In the genomic region with DNA sequence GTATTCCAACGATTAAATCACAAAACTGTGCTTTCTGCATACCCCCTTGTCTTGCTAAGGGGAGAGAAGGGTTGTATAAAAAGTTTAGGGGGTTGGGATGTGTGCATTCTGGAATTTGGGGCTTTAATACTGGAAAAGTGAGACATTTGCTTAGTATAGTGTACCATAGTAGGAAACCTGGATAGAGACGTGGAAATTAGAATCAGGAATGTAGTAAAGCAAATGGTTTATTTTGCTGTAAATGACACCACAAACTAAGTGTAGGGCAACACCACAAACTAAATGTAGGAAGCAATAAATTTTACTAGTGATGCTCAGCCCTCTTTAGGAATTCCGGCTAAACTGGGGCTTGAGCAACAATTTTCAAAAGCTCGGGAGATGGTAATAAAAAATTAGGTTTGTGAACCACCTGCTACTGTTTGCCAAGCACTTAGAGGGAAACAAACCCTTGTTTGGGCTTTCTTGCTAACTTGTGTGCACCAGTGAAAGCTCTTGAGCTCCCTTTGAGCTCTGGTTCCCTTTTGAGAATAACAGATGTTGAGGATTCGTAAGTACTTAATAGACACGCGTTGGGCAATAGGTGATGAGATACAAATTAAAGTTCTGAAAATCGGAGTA, we compare ENCODE assay signal across 1 cellular context.
TF ChIP-seq lines count a peak whose summit lies in the region.

No MANE protein-coding gene starts in this region.

TF ChIP-seq in K562, 482 proteins besides CTCF, POLR2A, EP300 and RAD21 (continued from another document):
- TF ChIP-seq, protein P1, sequence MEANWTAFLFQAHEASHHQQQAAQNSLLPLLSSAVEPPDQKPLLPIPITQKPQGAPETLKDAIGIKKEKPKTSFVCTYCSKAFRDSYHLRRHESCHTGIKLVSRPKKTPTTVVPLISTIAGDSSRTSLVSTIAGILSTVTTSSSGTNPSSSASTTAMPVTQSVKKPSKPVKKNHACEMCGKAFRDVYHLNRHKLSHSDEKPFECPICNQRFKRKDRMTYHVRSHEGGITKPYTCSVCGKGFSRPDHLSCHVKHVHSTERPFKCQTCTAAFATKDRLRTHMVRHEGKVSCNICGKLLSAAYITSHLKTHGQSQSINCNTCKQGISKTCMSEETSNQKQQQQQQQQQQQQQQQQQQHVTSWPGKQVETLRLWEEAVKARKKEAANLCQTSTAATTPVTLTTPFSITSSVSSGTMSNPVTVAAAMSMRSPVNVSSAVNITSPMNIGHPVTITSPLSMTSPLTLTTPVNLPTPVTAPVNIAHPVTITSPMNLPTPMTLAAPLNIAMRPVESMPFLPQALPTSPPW (CRISPR knock-in tag; IDR thresholded peaks at IDR 0.05), result no peak
- TF ChIP-seq, protein P2, sequence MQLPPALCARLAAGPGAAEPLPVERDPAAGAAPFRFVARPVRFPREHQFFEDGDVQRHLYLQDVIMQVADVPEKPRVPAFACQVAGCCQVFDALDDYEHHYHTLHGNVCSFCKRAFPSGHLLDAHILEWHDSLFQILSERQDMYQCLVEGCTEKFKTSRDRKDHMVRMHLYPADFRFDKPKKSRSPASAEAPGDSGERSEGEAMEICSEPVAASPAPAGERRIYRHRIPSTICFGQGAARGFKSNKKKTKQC (CRISPR knock-in tag; IDR thresholded peaks at IDR 0.05), result no peak
- TF ChIP-seq, protein P3, sequence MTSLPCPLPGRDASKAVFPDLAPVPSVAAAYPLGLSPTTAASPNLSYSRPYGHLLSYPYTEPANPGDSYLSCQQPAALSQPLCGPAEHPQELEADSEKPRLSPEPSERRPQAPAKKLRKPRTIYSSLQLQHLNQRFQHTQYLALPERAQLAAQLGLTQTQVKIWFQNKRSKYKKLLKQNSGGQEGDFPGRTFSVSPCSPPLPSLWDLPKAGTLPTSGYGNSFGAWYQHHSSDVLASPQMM (CRISPR knock-in tag; IDR thresholded peaks at IDR 0.05), result no peak
- TF ChIP-seq BCL6 (CRISPR knock-in tag; IDR thresholded peaks at IDR 0.05), result no peak
- TF ChIP-seq CHD4 (IDR thresholded peaks at IDR 0.05; ENCODE audit: insufficient read depth, insufficient replicate concordance, low read depth, low read length, poor library complexity, severe bottlenecking), result no peak
- no peak for TF ChIP-seq ZNF165 (CRISPR knock-in tag; IDR thresholded peaks at IDR 0.05; ENCODE audit: borderline replicate concordance)
- no peak for TF ChIP-seq ZNF212 (CRISPR knock-in tag; IDR thresholded peaks at IDR 0.05)
- no peak for TF ChIP-seq TEAD1 (CRISPR knock-in tag; IDR thresholded peaks at IDR 0.05)
- TF ChIP-seq MYC (IDR thresholded peaks at IDR 0.05; ENCODE audit: low read depth, low read length), result no peak
- no peak for TF ChIP-seq MYC (CRISPR knock-in tag; IDR thresholded peaks at IDR 0.05; ENCODE audit: borderline replicate concordance, low read depth)
- TF ChIP-seq ZNF263 (CRISPR knock-in tag; IDR thresholded peaks at IDR 0.05; ENCODE audit: borderline replicate concordance), result no peak
- no peak for TF ChIP-seq ZNF175 (CRISPR knock-in tag; IDR thresholded peaks at IDR 0.05; ENCODE audit: low read depth)
- TF ChIP-seq BRD4 (IDR thresholded peaks at IDR 0.05), result no peak
- TF ChIP-seq, protein P4, sequence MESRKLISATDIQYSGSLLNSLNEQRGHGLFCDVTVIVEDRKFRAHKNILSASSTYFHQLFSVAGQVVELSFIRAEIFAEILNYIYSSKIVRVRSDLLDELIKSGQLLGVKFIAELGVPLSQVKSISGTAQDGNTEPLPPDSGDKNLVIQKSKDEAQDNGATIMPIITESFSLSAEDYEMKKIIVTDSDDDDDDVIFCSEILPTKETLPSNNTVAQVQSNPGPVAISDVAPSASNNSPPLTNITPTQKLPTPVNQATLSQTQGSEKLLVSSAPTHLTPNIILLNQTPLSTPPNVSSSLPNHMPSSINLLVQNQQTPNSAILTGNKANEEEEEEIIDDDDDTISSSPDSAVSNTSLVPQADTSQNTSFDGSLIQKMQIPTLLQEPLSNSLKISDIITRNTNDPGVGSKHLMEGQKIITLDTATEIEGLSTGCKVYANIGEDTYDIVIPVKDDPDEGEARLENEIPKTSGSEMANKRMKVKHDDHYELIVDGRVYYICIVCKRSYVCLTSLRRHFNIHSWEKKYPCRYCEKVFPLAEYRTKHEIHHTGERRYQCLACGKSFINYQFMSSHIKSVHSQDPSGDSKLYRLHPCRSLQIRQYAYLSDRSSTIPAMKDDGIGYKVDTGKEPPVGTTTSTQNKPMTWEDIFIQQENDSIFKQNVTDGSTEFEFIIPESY (CRISPR knock-in tag; IDR thresholded peaks at IDR 0.05), result no peak
- no peak for TF ChIP-seq XRCC4 (IDR thresholded peaks at IDR 0.05; ENCODE audit: extremely low read depth, insufficient read depth, insufficient read length)
- TF ChIP-seq MYNN (IDR thresholded peaks at IDR 0.05), result 0 out of 2 replicates have a peak, but pooled peaks have one; percentile 11
- TF ChIP-seq MYNN (CRISPR knock-in tag; IDR thresholded peaks at IDR 0.05), result no peak
- no peak for TF ChIP-seq ZNF41 (CRISPR knock-in tag; conservative IDR thresholded peaks at IDR 0.05)
- TF ChIP-seq RBM22 (IDR thresholded peaks at IDR 0.05; ENCODE audit: low read depth, low read length, poor library complexity, severe bottlenecking), result peak; percentile 24
- no peak for TF ChIP-seq ZBTB1 (CRISPR knock-in tag; IDR thresholded peaks at IDR 0.05; ENCODE audit: borderline replicate concordance, low read depth)
- TF ChIP-seq, protein P5, sequence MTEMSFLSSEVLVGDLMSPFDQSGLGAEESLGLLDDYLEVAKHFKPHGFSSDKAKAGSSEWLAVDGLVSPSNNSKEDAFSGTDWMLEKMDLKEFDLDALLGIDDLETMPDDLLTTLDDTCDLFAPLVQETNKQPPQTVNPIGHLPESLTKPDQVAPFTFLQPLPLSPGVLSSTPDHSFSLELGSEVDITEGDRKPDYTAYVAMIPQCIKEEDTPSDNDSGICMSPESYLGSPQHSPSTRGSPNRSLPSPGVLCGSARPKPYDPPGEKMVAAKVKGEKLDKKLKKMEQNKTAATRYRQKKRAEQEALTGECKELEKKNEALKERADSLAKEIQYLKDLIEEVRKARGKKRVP (CRISPR knock-in tag; IDR thresholded peaks at IDR 0.05), result no peak
- TF ChIP-seq, protein P6, sequence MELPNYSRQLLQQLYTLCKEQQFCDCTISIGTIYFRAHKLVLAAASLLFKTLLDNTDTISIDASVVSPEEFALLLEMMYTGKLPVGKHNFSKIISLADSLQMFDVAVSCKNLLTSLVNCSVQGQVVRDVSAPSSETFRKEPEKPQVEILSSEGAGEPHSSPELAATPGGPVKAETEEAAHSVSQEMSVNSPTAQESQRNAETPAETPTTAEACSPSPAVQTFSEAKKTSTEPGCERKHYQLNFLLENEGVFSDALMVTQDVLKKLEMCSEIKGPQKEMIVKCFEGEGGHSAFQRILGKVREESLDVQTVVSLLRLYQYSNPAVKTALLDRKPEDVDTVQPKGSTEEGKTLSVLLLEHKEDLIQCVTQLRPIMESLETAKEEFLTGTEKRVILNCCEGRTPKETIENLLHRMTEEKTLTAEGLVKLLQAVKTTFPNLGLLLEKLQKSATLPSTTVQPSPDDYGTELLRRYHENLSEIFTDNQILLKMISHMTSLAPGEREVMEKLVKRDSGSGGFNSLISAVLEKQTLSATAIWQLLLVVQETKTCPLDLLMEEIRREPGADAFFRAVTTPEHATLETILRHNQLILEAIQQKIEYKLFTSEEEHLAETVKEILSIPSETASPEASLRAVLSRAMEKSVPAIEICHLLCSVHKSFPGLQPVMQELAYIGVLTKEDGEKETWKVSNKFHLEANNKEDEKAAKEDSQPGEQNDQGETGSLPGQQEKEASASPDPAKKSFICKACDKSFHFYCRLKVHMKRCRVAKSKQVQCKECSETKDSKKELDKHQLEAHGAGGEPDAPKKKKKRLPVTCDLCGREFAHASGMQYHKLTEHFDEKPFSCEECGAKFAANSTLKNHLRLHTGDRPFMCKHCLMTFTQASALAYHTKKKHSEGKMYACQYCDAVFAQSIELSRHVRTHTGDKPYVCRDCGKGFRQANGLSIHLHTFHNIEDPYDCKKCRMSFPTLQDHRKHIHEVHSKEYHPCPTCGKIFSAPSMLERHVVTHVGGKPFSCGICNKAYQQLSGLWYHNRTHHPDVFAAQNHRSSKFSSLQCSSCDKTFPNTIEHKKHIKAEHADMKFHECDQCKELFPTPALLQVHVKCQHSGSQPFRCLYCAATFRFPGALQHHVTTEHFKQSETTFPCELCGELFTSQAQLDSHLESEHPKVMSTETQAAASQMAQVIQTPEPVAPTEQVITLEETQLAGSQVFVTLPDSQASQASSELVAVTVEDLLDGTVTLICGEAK (IDR thresholded peaks at IDR 0.05), result no peak
- TF ChIP-seq, protein P6 (CRISPR knock-in tag; IDR thresholded peaks at IDR 0.05), result no peak
- TF ChIP-seq, protein P7, sequence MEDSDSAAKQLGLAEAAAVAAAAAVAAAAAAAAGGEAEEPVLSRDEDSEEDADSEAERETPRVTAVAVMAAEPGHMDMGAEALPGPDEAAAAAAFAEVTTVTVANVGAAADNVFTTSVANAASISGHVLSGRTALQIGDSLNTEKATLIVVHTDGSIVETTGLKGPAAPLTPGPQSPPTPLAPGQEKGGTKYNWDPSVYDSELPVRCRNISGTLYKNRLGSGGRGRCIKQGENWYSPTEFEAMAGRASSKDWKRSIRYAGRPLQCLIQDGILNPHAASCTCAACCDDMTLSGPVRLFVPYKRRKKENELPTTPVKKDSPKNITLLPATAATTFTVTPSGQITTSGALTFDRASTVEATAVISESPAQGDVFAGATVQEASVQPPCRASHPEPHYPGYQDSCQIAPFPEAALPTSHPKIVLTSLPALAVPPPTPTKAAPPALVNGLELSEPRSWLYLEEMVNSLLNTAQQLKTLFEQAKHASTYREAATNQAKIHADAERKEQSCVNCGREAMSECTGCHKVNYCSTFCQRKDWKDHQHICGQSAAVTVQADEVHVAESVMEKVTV (CRISPR knock-in tag; IDR thresholded peaks at IDR 0.05), result no peak
- TF ChIP-seq TGIF2 (CRISPR knock-in tag; IDR thresholded peaks at IDR 0.05), result no peak
TF ChIP-seq in K562: peak in this region for 13.
